In the genomic region with DNA sequence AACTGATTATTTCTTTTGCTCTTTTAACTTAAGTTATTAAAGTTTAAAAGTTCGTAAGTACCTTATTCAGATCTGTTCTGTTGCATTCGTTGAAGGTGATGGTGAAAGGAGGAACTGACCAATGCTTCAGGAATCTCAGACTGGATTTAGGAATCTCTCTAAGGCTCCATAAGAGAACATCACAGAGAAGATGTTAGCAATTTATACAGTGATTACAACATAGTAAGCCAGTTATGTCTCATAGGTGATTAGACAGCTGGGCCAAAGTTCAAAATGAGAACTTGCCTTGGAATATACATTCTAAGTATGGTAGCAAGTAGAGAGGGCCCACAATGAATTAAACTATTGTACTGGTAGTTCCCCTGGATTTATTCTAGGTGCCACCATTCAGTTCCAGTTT, we compare ENCODE assay signal across 10 cellular contexts. TPM values are rescaled to one million over a fixed set of nuclear protein-coding genes. Genes with fewer than 3 reads are reported as not detected.
DNase-seq lines count a peak whose midpoint lies in the region; ATAC-seq and TF ChIP-seq lines count a peak whose summit lies in the region.
"Had no signal": no experiment of that assay in that cellular context is flagged by ENCODE, and none has a peak within 500 bp of the region (broad histone marks: within the 10 kb centered on the region; RNA-seq: fewer than 3 reads in every experiment).

No MANE protein-coding gene starts in this region.

- H3K4me1 Mint-ChIP-seq in WTC11: peaks cover 39% of the 10 kb centered on the region

- peak overlapping the region; percentile 84 for H3K4me3 Mint-ChIP-seq in WTC11

- no peaks in the 10 kb centered on the region for H3K27me3 ChIP-seq in A673 (replicated peaks; ENCODE audit: insufficient read depth, low read depth, low read length, poor library complexity)

- ATAC-seq in WTC11 (no peak), HG02571 (IDR thresholded peaks at IDR 0.05; ENCODE audit: unreplicated experiment) (no peak)

- H3K4me1 ChIP-seq in A673 (ENCODE audit: insufficient read depth, low read length, poor library complexity, severe bottlenecking): peaks cover 7% of the 10 kb centered on the region

- H3K9me3 Mint-ChIP-seq in WTC11: no peaks in the 10 kb centered on the region

- intact Hi-C loops in A673 (cut with micrococcal nuclease; ENCODE audit: unreplicated experiment): loop anchor here (5.0 kb wide), 2 partner anchors 206 to 589 kb away; a partner anchor contains a TSS

- no peak overlapping the region; the same call in 1 of the 2 replicates for H3K27ac Mint-ChIP-seq in WTC11

- no peaks in the 10 kb centered on the region for H3K9me3 ChIP-seq in A673 (ENCODE audit: low read depth, low read length, poor library complexity, severe bottlenecking)

- H3K36me3 ChIP-seq in A673 (ENCODE audit: insufficient read depth, low read length, poor library complexity, severe bottlenecking): no peaks in the 10 kb centered on the region

- POLR2A ChIA-PET in A673 (lab: Charles Lee; ENCODE audit: low non-redundant PET) (no interaction called here), WTC11 (lab: Charles Lee) (no interaction called here)

- H3K4me3 ChIP-seq in A673 (ENCODE audit: low read depth, low read length, poor library complexity, severe bottlenecking): peak overlapping the region; percentile 95
- H3K4me3 ChIP-seq in GM12865 (ENCODE audit: low read depth, low read length): peak overlapping the region; percentile 83
- H3K4me3 ChIP-seq: lung had no signal

- peaks cover 31% of the 10 kb centered on the region for H3K36me3 Mint-ChIP-seq in WTC11

- H3K27ac ChIP-seq in A673 (ENCODE audit: low read depth, low read length, poor library complexity, severe bottlenecking): no peak overlapping the region

- TF ChIP-seq CTCF in A673 (conservative IDR thresholded peaks at IDR 0.05; ENCODE audit: low read depth, low read length): no peak
- TF ChIP-seq CTCF in GM12865 (IDR thresholded peaks at IDR 0.05; ENCODE audit: insufficient read depth, low read depth, low read length, missing control alignments): no peak
- TF ChIP-seq CTCF in WTC11 (IDR thresholded peaks at IDR 0.05): no peak

- H3K27me3 Mint-ChIP-seq in WTC11 (ENCODE audit: low read depth): no peaks in the 10 kb centered on the region

- no TSS peak for BruUV-seq in A673 (replicated peaks; lab: Mats Ljungman, UMichigan)

- CTCF ChIA-PET in A673 (lab: Charles Lee) (no interaction called here), WTC11 (lab: Charles Lee) (no interaction called here)

- DNase-seq in A673 (ENCODE audit: low spot score): no peak
- no peak for DNase-seq in GM12865 (ENCODE audit: low read depth)
- DNase-seq in WTC11 (ENCODE audit: low spot score): no peak
- peak; percentile 36 for DNase-seq in glomerular visceral epithelial cell (ENCODE audit: extremely low spot score)
- DNase-seq in DMS 273 treated with DMSO at 0.1 percent for 48 hours (lab: John Stamatoyannopoulos, UW): no peak
- DNase-seq in NCI-H748 treated with DMSO at 0.1 percent for 48 hours (lab: John Stamatoyannopoulos, UW): no peak
- no peak for DNase-seq in SKM-1 (lab: John Stamatoyannopoulos, UW; ENCODE audit: unreplicated experiment)
- DNase-seq: KG1 had no signal

TF ChIP-seq in WTC11, 78 proteins besides CTCF, POLR2A, EP300 and RAD21:
- TF ChIP-seq TCF7 (CRISPR knock-in tag; IDR thresholded peaks at IDR 0.05; ENCODE audit: low read depth): no peak

RNA-seq across cellular contexts. Expression of a gene that starts 3.2 kb away (rescaled TPM):
- 13.2 and 14.6 TPM in 2 replicates for total RNA-seq in A673 (2021)
- total RNA-seq in WTC11 (2021): 24.8 to 32.2 TPM (median 25.6 TPM) in 3 replicates

RNA-seq across cellular contexts. Expression of a gene that starts 32.9 kb away (rescaled TPM):
- 5.8 and 7.3 TPM in 2 replicates for total RNA-seq in A673 (2021)
- total RNA-seq in WTC11 (2021): 1.1 to 1.9 TPM (median 1.5 TPM) in 3 replicates
